14 cellular contexts compared by ENCODE assay signal in genomic region chr7:100397336-100398081, GRCh38. TPM values are rescaled to one million over a fixed set of nuclear protein-coding genes. Genes with fewer than 3 reads are reported as not detected.
A peak's percentile ranks its signal among the peaks of the same experiment; 100 is the strongest.
DNase-seq lines count a peak whose midpoint lies in the region; ATAC-seq and TF ChIP-seq lines count a peak whose summit lies in the region.
"Had no signal": no experiment of that assay in that cellular context is flagged by ENCODE, and none has a peak within 500 bp of the region (broad histone marks: within the 10 kb centered on the region; RNA-seq: fewer than 3 reads in every experiment).

No MANE protein-coding gene starts in this region.

- peaks cover 21% of the 10 kb centered on the region for H3K4me1 Mint-ChIP-seq in activated CD8-positive, alpha-beta memory T cell treated with anti-CD3 and anti-CD28 coated beads, Interleukin-2, amount 10 ng/mL, durations not matched to agents 7 days and 5 days
- H3K4me1 Mint-ChIP-seq in activated naive CD8-positive, alpha-beta T cell treated with anti-CD3 and anti-CD28 coated beads, Interleukin-2, amount 50 U/mL, for 24 hours = peaks cover 32% of the 10 kb centered on the region
- peaks cover 2% of the 10 kb centered on the region for H3K4me1 Mint-ChIP-seq in progenitor cell of endocrine pancreas (ENCODE audit: low read depth)

- no peaks in the 10 kb centered on the region for H3K27me3 ChIP-seq in HL-60 (ENCODE audit: insufficient read depth, poor library complexity, severe bottlenecking)
- H3K27me3 ChIP-seq: ovary had no signal

- H3K27ac ChIP-seq in HL-60 (replicated peaks) = peak overlapping the region; percentile 69
- H3K27ac ChIP-seq: ovary had no signal

- H3K4me3 ChIP-seq in HL-60 (replicated peaks; ENCODE audit: insufficient read depth, low read length) = no peak overlapping the region
- H3K4me3 ChIP-seq: ovary had no signal

- DNase-seq in activated CD8-positive, alpha-beta memory T cell treated with anti-CD3 and anti-CD28 coated beads, Interleukin-2, amount 10 ng/mL, durations not matched to agents 7 days and 5 days = no peak
- no peak for DNase-seq in activated CD8-positive, alpha-beta memory T cell treated with anti-CD3 and anti-CD28 coated beads, Interleukin-2, amount 50 U/mL, for 4 hours
- DNase-seq in HL-60 (ENCODE audit: low read depth in 1 of 2, low spot score in 1 of 2) = no peak
- DNase-seq in activated naive CD8-positive, alpha-beta T cell treated with anti-CD3 and anti-CD28 coated beads, Interleukin-2, amount 50 U/mL, for 24 hours = no peak
- no peak for DNase-seq in progenitor cell of endocrine pancreas (ENCODE audit: low spot score, unreplicated experiment)
- DNase-seq in stimulated activated CD4-positive, alpha-beta T cell treated with anti-CD3 and anti-CD28 coated beads, Interleukin-4, amount 100 ng/mL, for 1 hour = no peak
- DNase-seq in DMS79 (lab: John Stamatoyannopoulos, UW) = no peak
- DNase-seq in SHP77 (lab: John Stamatoyannopoulos, UW) = no peak
- DNase-seq: activated gamma-delta T cell treated with Interleukin-2 at 50 U/mL for 16 hours, EL, NCI-H187 treated with DMSO at 0.1 percent for 48 hours, NCI-H774, ovary, SK-N-SH had no signal

- ATAC-seq in activated CD8-positive, alpha-beta memory T cell treated with anti-CD3 and anti-CD28 coated beads, Interleukin-2, amount 10 ng/mL, durations not matched to agents 7 days and 5 days = no peak
- no peak for ATAC-seq in activated naive CD8-positive, alpha-beta T cell treated with anti-CD3 and anti-CD28 coated beads, Interleukin-2, amount 50 U/mL, for 24 hours

- H3K27me3 Mint-ChIP-seq in activated CD8-positive, alpha-beta memory T cell treated with anti-CD3 and anti-CD28 coated beads, Interleukin-2, amount 10 ng/mL, durations not matched to agents 7 days and 5 days = peaks cover 27% of the 10 kb centered on the region
- H3K27me3 Mint-ChIP-seq in activated naive CD8-positive, alpha-beta T cell treated with anti-CD3 and anti-CD28 coated beads, Interleukin-2, amount 50 U/mL, for 24 hours = peaks cover 6% of the 10 kb centered on the region
- H3K27me3 Mint-ChIP-seq in progenitor cell of endocrine pancreas = peaks cover 49% of the 10 kb centered on the region

- no peaks in the 10 kb centered on the region for H3K36me3 Mint-ChIP-seq in activated CD8-positive, alpha-beta memory T cell treated with anti-CD3 and anti-CD28 coated beads, Interleukin-2, amount 10 ng/mL, durations not matched to agents 7 days and 5 days
- no peaks in the 10 kb centered on the region for H3K36me3 Mint-ChIP-seq in activated naive CD8-positive, alpha-beta T cell treated with anti-CD3 and anti-CD28 coated beads, Interleukin-2, amount 50 U/mL, for 24 hours (ENCODE audit: low read depth)
- no peaks in the 10 kb centered on the region for H3K36me3 Mint-ChIP-seq in progenitor cell of endocrine pancreas (ENCODE audit: insufficient read depth)

- H3K4me3 Mint-ChIP-seq in activated CD8-positive, alpha-beta memory T cell treated with anti-CD3 and anti-CD28 coated beads, Interleukin-2, amount 10 ng/mL, durations not matched to agents 7 days and 5 days = no peak overlapping the region
- H3K4me3 Mint-ChIP-seq in activated naive CD8-positive, alpha-beta T cell treated with anti-CD3 and anti-CD28 coated beads, Interleukin-2, amount 50 U/mL, for 24 hours = peak overlapping the region; percentile 54
- no peak overlapping the region for H3K4me3 Mint-ChIP-seq in progenitor cell of endocrine pancreas (ENCODE audit: low read depth)

- CTCF ChIA-PET in activated CD8-positive, alpha-beta memory T cell treated with anti-CD3 and anti-CD28 coated beads, Interleukin-2, amount 10 ng/mL, durations not matched to agents 7 days and 5 days (lab: Charles Lee) = interaction anchor here (0.7 to 4.9 kb wide), 6 partner anchors 9 to 50 kb away, joined by 3 to 24 read pairs (median 4); partner anchors contain the start of gene ZCWPW1

- no peaks in the 10 kb centered on the region for H3K9me3 Mint-ChIP-seq in activated CD8-positive, alpha-beta memory T cell treated with anti-CD3 and anti-CD28 coated beads, Interleukin-2, amount 10 ng/mL, durations not matched to agents 7 days and 5 days (ENCODE audit: low read depth)
- H3K9me3 Mint-ChIP-seq in activated naive CD8-positive, alpha-beta T cell treated with anti-CD3 and anti-CD28 coated beads, Interleukin-2, amount 50 U/mL, for 24 hours = no peaks in the 10 kb centered on the region
- no peaks in the 10 kb centered on the region for H3K9me3 Mint-ChIP-seq in progenitor cell of endocrine pancreas (ENCODE audit: low read depth)

- H3K27ac Mint-ChIP-seq in activated CD8-positive, alpha-beta memory T cell treated with anti-CD3 and anti-CD28 coated beads, Interleukin-2, amount 10 ng/mL, durations not matched to agents 7 days and 5 days = peak overlapping the region; percentile 95
- peak overlapping the region; percentile 73 for H3K27ac Mint-ChIP-seq in activated naive CD8-positive, alpha-beta T cell treated with anti-CD3 and anti-CD28 coated beads, Interleukin-2, amount 50 U/mL, for 24 hours
- H3K27ac Mint-ChIP-seq in progenitor cell of endocrine pancreas = no peak overlapping the region

- TF ChIP-seq CTCF in HL-60 (IDR thresholded peaks at IDR 0.05; ENCODE audit: insufficient read depth, low read length) (no peak), progenitor cell of endocrine pancreas (IDR thresholded peaks at IDR 0.05; ENCODE audit: unreplicated experiment) (peak; percentile 16)

RNA-seq across cellular contexts. Expression of gene PILRA, which starts 24.2 kb away (rescaled TPM):
- 1 to 10 TPM; 1.3 to 3.4 TPM for total RNA-seq in activated CD8-positive, alpha-beta memory T cell treated with anti-CD3 and anti-CD28 coated beads, Interleukin-2, amount 10 ng/mL, durations not matched to agents 7 days and 5 days
- total RNA-seq in progenitor cell of endocrine pancreas = 3.9 and 5.3 TPM in 2 replicates

RNA-seq across cellular contexts. Expression of gene ZCWPW1, which starts 31.0 kb away (rescaled TPM):
- 1 to 10 TPM; 2.6 to 3.3 TPM for total RNA-seq in activated CD8-positive, alpha-beta memory T cell treated with anti-CD3 and anti-CD28 coated beads, Interleukin-2, amount 10 ng/mL, durations not matched to agents 7 days and 5 days
- total RNA-seq in progenitor cell of endocrine pancreas = 2.5 and 3.8 TPM in 2 replicates

RNA-seq across cellular contexts. Expression of gene MEPCE, which starts 32.1 kb away (rescaled TPM):
- total RNA-seq in activated CD8-positive, alpha-beta memory T cell treated with anti-CD3 and anti-CD28 coated beads, Interleukin-2, amount 10 ng/mL, durations not matched to agents 7 days and 5 days = 10 to 100 TPM; 42.4 to 50.2 TPM
- 34.6 and 35.4 TPM in 2 replicates for total RNA-seq in progenitor cell of endocrine pancreas

RNA-seq across cellular contexts. Expression of gene PPP1R35, which starts 38.8 kb away (rescaled TPM):
- 100 to 1,000 TPM in 1 of 2 experiments, 10 to 100 TPM in 1; 77.6 to 101 TPM for total RNA-seq in activated CD8-positive, alpha-beta memory T cell treated with anti-CD3 and anti-CD28 coated beads, Interleukin-2, amount 10 ng/mL, durations not matched to agents 7 days and 5 days
- 23.7 and 29.8 TPM in 2 replicates for total RNA-seq in progenitor cell of endocrine pancreas

RNA-seq across cellular contexts. Expression of gene PILRB, which starts 39.6 kb away (rescaled TPM):
- 10 to 100 TPM; 46.0 to 67.8 TPM for total RNA-seq in activated CD8-positive, alpha-beta memory T cell treated with anti-CD3 and anti-CD28 coated beads, Interleukin-2, amount 10 ng/mL, durations not matched to agents 7 days and 5 days
- 64.6 and 67.9 TPM in 2 replicates for total RNA-seq in progenitor cell of endocrine pancreas
